In genomic region chr3:156448300-156448699, GRCh38 we compare ENCODE assay signal across 8 cellular contexts.
DNase-seq lines count a peak whose midpoint lies in the region; ATAC-seq and FAIRE-seq lines count a peak whose summit lies in the region.

No MANE protein-coding gene starts in this region.

- H3K9me3 ChIP-seq in MG63, result no peaks in the 10 kb centered on the region

- H3K36me3 ChIP-seq in MG63, result no peaks in the 10 kb centered on the region

- H3K27me3 ChIP-seq in MG63, result peaks cover 11% of the 10 kb centered on the region

- peak; percentile 77 for ATAC-seq in GM19467 (IDR thresholded peaks at IDR 0.05; ENCODE audit: unreplicated experiment)

- FAIRE-seq in HTR-8/SVneo (lab: Jason Lieb, UNC), result no peak

- DNase-seq in Daoy (ENCODE audit: low read depth) (peak; percentile 22), HTR-8/SVneo (ENCODE audit: insufficient read length, low spot score) (peak; percentile 30), iPS-NIHi11 (ENCODE audit: low spot score) (peak; percentile 73), MG63 (no peak), anterior cingulate cortex (lab: John Stamatoyannopoulos, UW) (no peak), COLO668 (lab: John Stamatoyannopoulos, UW; ENCODE audit: unreplicated experiment) (no peak)
- peak; percentile 16 for DNase-seq in activated CD4-positive, alpha-beta T cell treated with anti-CD3 and anti-CD28 coated beads, Interleukin-2, amount 50 U/mL, for 48 hours

- no peak overlapping the region for H3K4me3 ChIP-seq in MG63

Comparison
In these comparisons a context has a peak if more than half of its experiments do, and no peak if none do; other contexts are left out.
1. DNase-seq: peak in Daoy (single experiment), HTR-8/SVneo (single experiment), activated CD4-positive, alpha-beta T cell treated with anti-CD3 and anti-CD28 coated beads, Interleukin-2, amount 50 U/mL, for 48 hours (2 of 2) and iPS-NIHi11 (single experiment); none in MG63 (single experiment), anterior cingulate cortex (0 of 58) and COLO668 (single experiment).